Comparison of ENCODE assay signal across 10 cellular contexts in genomic region chr21:45550552-45551210, GRCh38. TPM values are rescaled to one million over a fixed set of nuclear protein-coding genes. Genes with fewer than 3 reads are reported as not detected.
DNase-seq lines count a peak whose midpoint lies in the region; ATAC-seq and TF ChIP-seq lines count a peak whose summit lies in the region.
"Had no signal": no experiment of that assay in that cellular context is flagged by ENCODE, and none has a peak within 500 bp of the region (broad histone marks: within the 10 kb centered on the region; RNA-seq: fewer than 3 reads in every experiment).

No MANE protein-coding gene starts in this region.

- POLR2A ChIA-PET in MCF 10A (lab: Yijun Ruan, JAX), result interaction anchor here (1.1 to 1.6 kb wide), 2 partner anchors 12 to 79 kb away, joined by 3 to 5 read pairs; no protein-coding TSS in a partner anchor

- intact Hi-C loops in MCF 10A (cut with micrococcal nuclease), result loop anchor here (5.0 kb wide), 1 partner anchor 332 kb away; no protein-coding TSS in a partner anchor
- intact Hi-C loops in breast epithelium (cut with DNase I; ENCODE audit: low total_unique reads), result no loop called here
- intact Hi-C loops in ascending aorta (cut with DNase I), result loop anchor here (10.0 kb wide), 1 partner anchor 774 kb away; the partner anchor contains the start of genes C21orf58 and PCNT

- H3K9ac ChIP-seq in SK-N-MC (ENCODE audit: insufficient read length) (peak overlapping the region; percentile 51), endodermal cell (ENCODE audit: extremely low read depth, low read length, poor library complexity, severe bottlenecking) (no peak overlapping the region)

- no peaks in the 10 kb centered on the region for H3K27me3 Mint-ChIP-seq in MCF 10A (ENCODE audit: insufficient read depth, unreplicated experiment)
- H3K27me3 Mint-ChIP-seq in endodermal cell (ENCODE audit: insufficient read depth), result peaks cover 22% of the 10 kb centered on the region
- no peaks in the 10 kb centered on the region for H3K27me3 Mint-ChIP-seq in stimulated activated memory B cell treated with anti-CD40 and anti-IgM and Interleukin-4, amounts not matched to agents 10 μg/mL and 1 μg/mL and 100 μg/mL, for 72 hours

- H3K4me3 Mint-ChIP-seq in MCF 10A (ENCODE audit: unreplicated experiment), result no peak overlapping the region
- no peak overlapping the region for H3K4me3 Mint-ChIP-seq in endodermal cell
- peak overlapping the region; percentile 60 for H3K4me3 Mint-ChIP-seq in stimulated activated memory B cell treated with anti-CD40 and anti-IgM and Interleukin-4, amounts not matched to agents 10 μg/mL and 1 μg/mL and 100 μg/mL, for 72 hours

- no peak overlapping the region for H3K27ac ChIP-seq in breast epithelium
- H3K27ac ChIP-seq in SK-N-MC, result peak overlapping the region; percentile 83
- no peak overlapping the region for H3K27ac ChIP-seq in endodermal cell (ENCODE audit: low read depth, low read length)
- H3K27ac ChIP-seq in ascending aorta, result peak overlapping the region in 1 of 2 donors; percentile 46
- H3K27ac ChIP-seq: C4-2B had no signal

- H3K27me3 ChIP-seq in breast epithelium (peaks cover 0 to 3% of the 10 kb centered on the region in 2 donors), endodermal cell (ENCODE audit: control insufficient read depth, insufficient read depth, low read length, poor library complexity, severe bottlenecking) (no peaks in the 10 kb centered on the region), ascending aorta (no peaks in the 10 kb centered on the region)

- H3K4me3 ChIP-seq in breast epithelium (no peak overlapping the region), SK-N-MC (0 out of 2 replicates have a peak overlapping the region, but pooled peaks have one; percentile 30), endodermal cell (ENCODE audit: low read length) (no peak overlapping the region), ascending aorta (no peak overlapping the region)
- H3K4me3 ChIP-seq: thoracic aorta had no signal

- peak overlapping the region; percentile 92 for H3K27ac Mint-ChIP-seq in MCF 10A (ENCODE audit: low read depth, unreplicated experiment)
- no peak overlapping the region for H3K27ac Mint-ChIP-seq in endodermal cell
- H3K27ac Mint-ChIP-seq in stimulated activated memory B cell treated with anti-CD40 and anti-IgM and Interleukin-4, amounts not matched to agents 10 μg/mL and 1 μg/mL and 100 μg/mL, for 72 hours, result peak overlapping the region; percentile 76

- CTCF ChIA-PET in MCF 10A (lab: Yijun Ruan, JAX), result interaction anchor here (0.7 to 1.2 kb wide), 3 partner anchors 46 to 413 kb away, joined by 3 to 5 read pairs (median 4); no protein-coding TSS in a partner anchor

- TF ChIP-seq POLR2A in breast epithelium (IDR thresholded peaks at IDR 0.05), result no peak

- peaks cover 19% of the 10 kb centered on the region for H3K4me1 Mint-ChIP-seq in MCF 10A (ENCODE audit: insufficient read depth, unreplicated experiment)
- H3K4me1 Mint-ChIP-seq in endodermal cell, result no peaks in the 10 kb centered on the region
- H3K4me1 Mint-ChIP-seq in stimulated activated memory B cell treated with anti-CD40 and anti-IgM and Interleukin-4, amounts not matched to agents 10 μg/mL and 1 μg/mL and 100 μg/mL, for 72 hours, result peaks cover 50% of the 10 kb centered on the region

- DNase-seq in MCF 10A (ENCODE audit: unreplicated experiment), result no peak
- DNase-seq in breast epithelium (ENCODE audit: low spot score in 2 of 2), result no peak
- DNase-seq in SK-N-MC (ENCODE audit: low read depth, low spot score), result no peak
- peak; percentile 52 for DNase-seq in endodermal cell
- DNase-seq in HT-29 (ENCODE audit: low spot score), result no peak
- no peak for DNase-seq in ascending aorta (ENCODE audit: low spot score in 2 of 2)

- no TSS peak for BruUV-seq in MCF 10A (replicated peaks; lab: Mats Ljungman, UMichigan)

- H3K36me3 ChIP-seq in breast epithelium (no peaks in the 10 kb centered on the region), SK-N-MC (ENCODE audit: insufficient read depth, low read length) (no peaks in the 10 kb centered on the region), endodermal cell (ENCODE audit: control insufficient read depth, insufficient read depth, low read length) (no peaks in the 10 kb centered on the region), ascending aorta (no peaks in the 10 kb centered on the region)
- H3K36me3 ChIP-seq: thoracic aorta had no signal

- no peaks in the 10 kb centered on the region for H3K4me1 ChIP-seq in breast epithelium
- no peaks in the 10 kb centered on the region for H3K4me1 ChIP-seq in endodermal cell (ENCODE audit: control insufficient read depth, insufficient read depth, low read length)
- H3K4me1 ChIP-seq in ascending aorta, result no peaks in the 10 kb centered on the region

- H3K9me3 ChIP-seq in breast epithelium (no peaks in the 10 kb centered on the region), SK-N-MC (ENCODE audit: low read depth, low read length) (no peaks in the 10 kb centered on the region), endodermal cell (ENCODE audit: control insufficient read depth, low read length) (no peaks in the 10 kb centered on the region), ascending aorta (no peaks in the 10 kb centered on the region)
- H3K9me3 ChIP-seq: thoracic aorta had no signal

- TF ChIP-seq CTCF in MCF 10A (IDR thresholded peaks at IDR 0.05; ENCODE audit: unreplicated experiment) (no peak), breast epithelium (IDR thresholded peaks at IDR 0.05) (no peak), endodermal cell (conservative IDR thresholded peaks at IDR 0.05) (no peak), ascending aorta (IDR thresholded peaks at IDR 0.05) (no peak)

- peaks cover 6% of the 10 kb centered on the region for H3K36me3 Mint-ChIP-seq in MCF 10A (ENCODE audit: insufficient read depth, unreplicated experiment)
- H3K36me3 Mint-ChIP-seq in endodermal cell (ENCODE audit: low read depth), result no peaks in the 10 kb centered on the region
- H3K36me3 Mint-ChIP-seq in stimulated activated memory B cell treated with anti-CD40 and anti-IgM and Interleukin-4, amounts not matched to agents 10 μg/mL and 1 μg/mL and 100 μg/mL, for 72 hours, result no peaks in the 10 kb centered on the region

- H3K9me3 Mint-ChIP-seq in MCF 10A (ENCODE audit: unreplicated experiment), result no peaks in the 10 kb centered on the region
- H3K9me3 Mint-ChIP-seq in endodermal cell, result peaks cover 8% of the 10 kb centered on the region
- no peaks in the 10 kb centered on the region for H3K9me3 Mint-ChIP-seq in stimulated activated memory B cell treated with anti-CD40 and anti-IgM and Interleukin-4, amounts not matched to agents 10 μg/mL and 1 μg/mL and 100 μg/mL, for 72 hours

- 65 to 71% methylated on average over 13 to 14 of the region's 17 CpGs for WGBS in endodermal cell (ENCODE audit: insufficient coverage in 1 of 2, insufficient read length in 1 of 2), 2 experiments

- ATAC-seq in stimulated activated memory B cell treated with anti-CD40 and anti-IgM and Interleukin-4, amounts not matched to agents 10 μg/mL and 1 μg/mL and 100 μg/mL, for 72 hours, result peak; percentile 69
- no peak for ATAC-seq in GM18520 (IDR thresholded peaks at IDR 0.05; ENCODE audit: unreplicated experiment)

RNA-seq across cellular contexts. Expression of gene SLC19A1, which starts 8.4 kb away (rescaled TPM):
- total RNA-seq in MCF 10A (2022) (16.0 and 25.4 TPM in 2 replicates), breast epithelium (1 to 10 TPM; 5.6 to 6.7 (median 6.6) TPM), endodermal cell (10 to 100 TPM; 28.8 to 29.4 TPM), ascending aorta (8.4 TPM)
- polyA plus RNA-seq in endodermal cell (2013, experiment 1 of 2), result 19.9 TPM
- polyA plus RNA-seq in endodermal cell (2013, experiment 2 of 2), result 16.4 TPM
- total RNA-seq in HT-29 (2014; rRNA removed; shearing (Covaris generic)), result 56.7 and 67.4 TPM in 2 replicates
